8 cellular contexts compared by ENCODE assay signal in genomic region chr2:27771548-27772335, GRCh38. TPM values are rescaled to one million over a fixed set of nuclear protein-coding genes. Genes with fewer than 3 reads are reported as not detected.
A peak's percentile ranks its signal among the peaks of the same experiment; 100 is the strongest.
DNase-seq lines count a peak whose midpoint lies in the region; TF ChIP-seq lines count a peak whose summit lies in the region.

Gene MRPL33, plus strand, starts transcription at chr2:27771719. Its CDS starts 59 bp downstream, at chr2:27771778.

- TF ChIP-seq EP300 in stomach (IDR thresholded peaks at IDR 0.05) = no peak

- peak in 2 of 4 donors; percentile 60 for TF ChIP-seq POLR2A in stomach (IDR thresholded peaks at IDR 0.05)

- intact Hi-C loops in stomach (cut with DNase I; ENCODE audit: low total_unique reads) = no loop called here

- peak; percentile 97 for DNase-seq in ELF-1 (ENCODE audit: low read depth, low spot score)
- DNase-seq in H7 = peak; percentile 95
- DNase-seq in MG63 = peak; percentile 95
- peak; percentile 83 for DNase-seq in SHP77 treated with DMSO at 0.1 percent for 48 hours (lab: John Stamatoyannopoulos, UW)
- peak; percentile 97 for DNase-seq in activated effector memory CD4-positive, alpha-beta T cell treated with anti-CD3 and anti-CD28 coated beads, Interleukin-2, amount 50 U/mL, for 16 hours
- peak; percentile 79 for DNase-seq in fibroblast of the conjunctiva (ENCODE audit: low read depth)
- DNase-seq in nephron progenitor cell = peak; percentile 93
- peak; percentile 97 for DNase-seq in stomach

- H3K27me3 ChIP-seq in H7 (ENCODE audit: control insufficient read depth, insufficient read depth, low read length) = no peaks in the 10 kb centered on the region; the same call in 1 of the 2 replicates
- H3K27me3 ChIP-seq in MG63 = no peaks in the 10 kb centered on the region
- H3K27me3 ChIP-seq in stomach = no peaks in the 10 kb centered on the region

- peaks cover 17 to 55% (median 42%) of the 10 kb centered on the region in 4 donors for H3K4me1 ChIP-seq in stomach

- peaks cover 21% of the 10 kb centered on the region for H3K27me3 Mint-ChIP-seq in nephron progenitor cell (ENCODE audit: low read depth, poor library complexity)

- H3K4me3 ChIP-seq in H7 (ENCODE audit: insufficient read depth, low read depth, low read length) = peak within 1 kb of the TSS; percentile 84
- H3K4me3 ChIP-seq in MG63 = peak within 1 kb of the TSS; percentile 78
- H3K4me3 ChIP-seq in stomach = peak within 1 kb of the TSS; percentile 79 to 90 (median 84)

- peaks cover 30% of the 10 kb centered on the region for H3K4me1 Mint-ChIP-seq in nephron progenitor cell

- peak within 1 kb of the TSS; percentile 98 for H3K4me3 Mint-ChIP-seq in nephron progenitor cell

- H3K36me3 ChIP-seq in H7 (replicated peaks; ENCODE audit: control insufficient read depth, insufficient read depth, low read length) = no peaks in the 10 kb centered on the region; the same call in 1 of the 2 replicates
- peaks cover 37% of the 10 kb centered on the region for H3K36me3 ChIP-seq in MG63
- H3K36me3 ChIP-seq in stomach = peaks cover 0 to 25% (median 11%) of the 10 kb centered on the region in 4 donors

- H3K36me3 Mint-ChIP-seq in nephron progenitor cell (ENCODE audit: low read depth) = peaks cover 22% of the 10 kb centered on the region

- WGBS in stomach, 5 donors = 0 to 1% (median 0%) methylated on average over 38 to 48 of the region's 48 CpGs

- H3K9me3 ChIP-seq in MG63 (no peaks in the 10 kb centered on the region; the same call in 1 of the 2 replicates), stomach (no peaks in the 10 kb centered on the region)

- TF ChIP-seq CTCF in nephron progenitor cell (IDR thresholded peaks at IDR 0.05) (no peak), stomach (IDR thresholded peaks at IDR 0.05) (no peak)

- H3K9me3 Mint-ChIP-seq in nephron progenitor cell = no peaks in the 10 kb centered on the region

- H3K27ac ChIP-seq in stomach = peak within 1 kb of the TSS; percentile 95 to 98 (median 96)

- peak within 1 kb of the TSS; percentile 99 for H3K27ac Mint-ChIP-seq in nephron progenitor cell

RNA-seq across cellular contexts. Expression of gene MRPL33, which starts in this region (rescaled TPM):
- total RNA-seq in H7 (2014; rRNA removed; shearing (Covaris generic)) = 76.5 and 81.9 TPM in 2 replicates
- total RNA-seq in MG63 (2014; rRNA removed; shearing (Covaris generic); ENCODE audit: low replicate concordance) = 166 and 232 TPM in 2 replicates
- total RNA-seq in stomach = 100 to 1,000 TPM in 2 of 5 donors, 10 to 100 TPM in 2, 1 to 10 TPM in 1; 8.2 to 226 (median 25.5) TPM
- polyA plus RNA-seq in stomach = 100 to 1,000 TPM; 149 to 268 (median 193) TPM

Comparison
In these comparisons a context has a peak if more than half of its experiments do, and no peak if none do; other contexts are left out.
1. Peak in every context shown above with its lines: DNase-seq, H3K4me3 ChIP-seq and H3K27ac ChIP-seq.